ENCODE assay signal across 8 cellular contexts in the genomic region with DNA sequence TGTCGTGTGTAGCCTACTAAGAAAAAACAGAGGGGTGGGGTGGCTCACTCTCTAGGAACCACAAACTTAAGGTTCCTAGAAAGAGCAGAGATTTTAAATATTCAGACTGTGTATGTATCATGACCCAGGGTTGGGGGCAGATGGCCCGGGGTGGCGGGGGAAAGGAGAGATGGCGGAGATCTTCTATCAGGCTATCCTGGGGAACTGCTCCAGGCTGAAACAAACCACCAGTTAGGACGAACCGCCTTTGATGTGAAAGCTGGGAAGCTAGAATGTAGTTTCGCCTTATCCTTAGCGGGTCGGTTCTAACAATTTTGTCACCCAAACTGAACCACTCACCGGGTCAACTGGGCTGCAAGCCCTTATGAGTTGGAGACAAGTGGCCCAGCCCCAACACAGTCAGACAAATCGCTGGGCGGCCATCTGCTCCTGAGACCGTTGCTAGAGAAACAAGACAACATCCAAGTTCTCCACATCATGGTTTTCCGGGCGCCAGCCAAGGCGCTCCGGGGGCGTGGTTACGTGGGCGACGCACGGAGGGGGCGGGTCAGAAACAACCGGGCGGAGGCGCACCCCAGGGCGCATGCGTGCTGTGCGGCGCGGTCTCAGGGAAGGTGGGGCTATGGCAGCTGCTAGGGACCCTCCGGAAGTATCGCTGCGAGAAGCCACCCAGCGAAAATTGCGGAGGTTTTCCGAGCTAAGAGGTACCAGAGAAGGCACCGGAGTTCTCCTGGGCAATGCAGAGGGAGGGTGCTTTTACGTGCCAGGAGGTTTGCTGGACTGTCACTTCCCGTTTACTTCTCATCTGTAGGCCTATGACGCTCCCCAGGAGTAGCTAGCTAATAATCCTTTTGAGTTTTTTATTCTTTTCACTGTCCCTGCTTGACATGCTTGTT. TPM values are rescaled to one million over a fixed set of nuclear protein-coding genes. Genes with fewer than 3 reads are reported as not detected.
DNase-seq lines count a peak whose midpoint lies in the region; ATAC-seq and TF ChIP-seq lines count a peak whose summit lies in the region.

A gene (plus strand): TSS at position 586 of the 896 bp plus-strand sequence. CDS start 37 bp downstream, at position 623.
A gene with protein sequence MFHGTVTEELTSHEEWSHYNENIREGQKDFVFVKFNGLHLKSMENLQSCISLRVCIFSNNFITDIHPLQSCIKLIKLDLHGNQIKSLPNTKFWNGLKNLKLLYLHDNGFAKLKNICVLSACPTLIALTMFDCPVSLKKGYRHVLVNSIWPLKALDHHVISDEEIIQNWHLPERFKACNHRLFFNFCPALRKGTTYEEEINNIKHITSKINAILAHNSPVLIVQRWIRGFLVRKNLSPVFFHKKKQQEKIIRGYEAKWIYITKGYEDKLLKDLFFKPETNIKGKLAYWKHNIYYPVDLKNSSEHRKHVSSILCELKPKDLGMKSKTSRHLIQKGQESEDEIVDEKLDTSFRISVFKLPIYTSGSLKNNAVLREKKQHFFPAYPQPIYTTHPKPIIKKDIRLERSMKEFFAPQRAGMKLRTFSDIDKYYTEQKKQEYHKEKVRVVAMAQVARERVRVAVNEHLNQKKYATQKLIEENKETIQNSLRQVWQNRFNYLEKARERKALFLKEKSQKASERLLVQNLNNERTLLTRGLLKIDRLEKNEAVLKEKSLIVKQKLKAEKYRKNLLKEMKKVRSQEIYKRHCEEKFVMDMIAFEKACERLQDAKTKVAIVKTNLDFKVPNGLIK (minus strand): TSS at position 520 of the 896 bp plus-strand sequence. CDS start 14,492 bp downstream, outside the sequence.

- H3K27ac ChIP-seq in HUES48 (ENCODE audit: low read depth, low read length) = peak within 1 kb of the TSS; percentile 45
- H3K27ac ChIP-seq in endodermal cell (ENCODE audit: low read depth, low read length) = no peak within 1 kb of the TSS
- no peak within 1 kb of the TSS for H3K27ac ChIP-seq in mesendoderm (ENCODE audit: low read depth, low read length)

- H3K9ac ChIP-seq in HUES48 (ENCODE audit: low read depth, low read length) (peak within 1 kb of the TSS; percentile 50), NT2/D1 (ENCODE audit: insufficient read length, low read depth) (peak within 1 kb of the TSS; percentile 83), endodermal cell (ENCODE audit: extremely low read depth, low read length, poor library complexity, severe bottlenecking) (peak within 1 kb of the TSS; percentile 60), mesendoderm (ENCODE audit: low read length) (peak within 1 kb of the TSS; percentile 62)

- WGBS in endodermal cell (ENCODE audit: insufficient coverage in 1 of 2, insufficient read length in 1 of 2), 2 experiments = 38 to 51% methylated on average over 27 to 41 of the region's 41 CpGs
- no CpG with 5 or more reads among the region's 41 CpGs for WGBS in mesendoderm (ENCODE audit: extremely low coverage, insufficient coverage, low lambda C conversion rate)

- H3K27ac Mint-ChIP-seq in Calu3 (ENCODE audit: unreplicated experiment) (peak within 1 kb of the TSS; percentile 88), endodermal cell (peak within 1 kb of the TSS; percentile 97)

- peak within 1 kb of the TSS; percentile 77 for H3K56ac ChIP-seq in mesendoderm (ENCODE audit: low read length)

- peak within 1 kb of the TSS; percentile 88 for H3K4me3 ChIP-seq in HUES48 (ENCODE audit: low read depth, low read length)
- peak within 1 kb of the TSS; percentile 74 for H3K4me3 ChIP-seq in NT2/D1 (ENCODE audit: insufficient read length, low read depth)
- peak within 1 kb of the TSS; percentile 93 for H3K4me3 ChIP-seq in endodermal cell (ENCODE audit: low read length)
- H3K4me3 ChIP-seq in mesendoderm (ENCODE audit: low read length) = peak within 1 kb of the TSS; percentile 20

- CTCF ChIA-PET in Calu3 (lab: Charles Lee) = no interaction called here

- no peak for TF ChIP-seq CTCF in Calu3 (IDR thresholded peaks at IDR 0.05; ENCODE audit: unreplicated experiment)
- no peak for TF ChIP-seq CTCF in endodermal cell (conservative IDR thresholded peaks at IDR 0.05)

- H3K4me1 ChIP-seq in HUES48 (ENCODE audit: control insufficient read depth, insufficient read depth, low read length) (peaks cover 3% of the 10 kb centered on the region; the same call in 1 of the 2 replicates), NT2/D1 (ENCODE audit: insufficient read depth, insufficient read length) (no peaks in the 10 kb centered on the region), endodermal cell (ENCODE audit: control insufficient read depth, insufficient read depth, low read length) (no peaks in the 10 kb centered on the region), mesendoderm (ENCODE audit: control insufficient read depth, low read depth, low read length) (no peaks in the 10 kb centered on the region)

- no peak within 1 kb of the TSS for H3K18ac ChIP-seq in mesendoderm (ENCODE audit: low read length)

- H3K36me3 ChIP-seq in HUES48 (ENCODE audit: control insufficient read depth, insufficient read depth, low read length) (no peaks in the 10 kb centered on the region), NT2/D1 (ENCODE audit: insufficient read depth, insufficient read length, low read length) (peaks cover 14% of the 10 kb centered on the region), endodermal cell (ENCODE audit: control insufficient read depth, insufficient read depth, low read length) (no peaks in the 10 kb centered on the region), mesendoderm (ENCODE audit: control insufficient read depth, insufficient read depth, low read length) (no peaks in the 10 kb centered on the region)

- H2BK120ac ChIP-seq in mesendoderm (ENCODE audit: low read depth, low read length) = no peak within 1 kb of the TSS

- peak within 1 kb of the TSS; percentile 92 for H3K4me3 Mint-ChIP-seq in Calu3 (ENCODE audit: low read depth, unreplicated experiment)
- H3K4me3 Mint-ChIP-seq in endodermal cell = peak within 1 kb of the TSS; percentile 77

- peak; percentile 94 for ATAC-seq in GM21423 (IDR thresholded peaks at IDR 0.05; ENCODE audit: unreplicated experiment)

- H3K23ac ChIP-seq in mesendoderm (ENCODE audit: low read length) = no peak within 1 kb of the TSS

- intact Hi-C loops in Calu3 (cut with micrococcal nuclease; ENCODE audit: unreplicated experiment) = loop anchor here (10.0 kb wide), 1 partner anchor 267 kb away; no protein-coding TSS in a partner anchor

- H3K9me3 Mint-ChIP-seq in Calu3 (ENCODE audit: low read depth, unreplicated experiment) (no peaks in the 10 kb centered on the region), endodermal cell (no peaks in the 10 kb centered on the region)

- BruUV-seq in Calu3 (replicated peaks; lab: Mats Ljungman, UMichigan) = no TSS peak

- H3K4me2 ChIP-seq in mesendoderm (ENCODE audit: low read length) = peak within 1 kb of the TSS; percentile 53

- H2BK5ac ChIP-seq in mesendoderm (ENCODE audit: low read length) = no peak within 1 kb of the TSS

- H3K79me2 ChIP-seq in mesendoderm (ENCODE audit: control insufficient read depth, insufficient read depth, low read length) = no peaks in the 10 kb centered on the region

- H3K4me1 Mint-ChIP-seq in Calu3 (ENCODE audit: low read depth, unreplicated experiment) = no peaks in the 10 kb centered on the region
- no peaks in the 10 kb centered on the region for H3K4me1 Mint-ChIP-seq in endodermal cell

- H3K27me3 Mint-ChIP-seq in Calu3 (ENCODE audit: unreplicated experiment) (no peaks in the 10 kb centered on the region), endodermal cell (ENCODE audit: insufficient read depth) (no peaks in the 10 kb centered on the region)

- no peak within 1 kb of the TSS for H4K5ac ChIP-seq in mesendoderm (ENCODE audit: low read length)

- no peaks in the 10 kb centered on the region for H3K27me3 ChIP-seq in HUES48 (ENCODE audit: control insufficient read depth, insufficient read depth, low read length)
- H3K27me3 ChIP-seq in NT2/D1 (ENCODE audit: insufficient read depth, insufficient read length) = no peaks in the 10 kb centered on the region
- no peaks in the 10 kb centered on the region for H3K27me3 ChIP-seq in endodermal cell (ENCODE audit: control insufficient read depth, insufficient read depth, low read length, poor library complexity, severe bottlenecking)
- no peaks in the 10 kb centered on the region for H3K27me3 ChIP-seq in mesendoderm (ENCODE audit: insufficient read depth, low read length, poor library complexity)

- no peaks in the 10 kb centered on the region for H3K79me1 ChIP-seq in mesendoderm (ENCODE audit: low read length)

- H3K4ac ChIP-seq in mesendoderm (ENCODE audit: low read depth, low read length) = no peak within 1 kb of the TSS

- no peak within 1 kb of the TSS for H2BK15ac ChIP-seq in mesendoderm (replicated peaks; ENCODE audit: low read depth)

- H2AK5ac ChIP-seq in mesendoderm (ENCODE audit: low read length) = no peak within 1 kb of the TSS

- DNase-seq in Calu3 (peak; percentile 96), NT2/D1 (ENCODE audit: low read depth, low spot score) (peak; percentile 94), endodermal cell (peak; percentile 98), mesendoderm (peak; percentile 95)
- peak; percentile 90 for DNase-seq in activated CD8-positive, alpha-beta memory T cell treated with anti-CD3 and anti-CD28 coated beads, Interleukin-2, amount 50 U/mL, for 24 hours (ENCODE audit: extremely low read depth)
- peak; percentile 92 for DNase-seq in stimulated activated CD8-positive, alpha-beta memory T cell treated with anti-CD3 and anti-CD28 coated beads, Interleukin-12 subunit alpha, Interleukin-12 subunit beta, amount 100 ng/mL, for 4 hours (ENCODE audit: low read depth)

- H3K36me3 Mint-ChIP-seq in Calu3 (ENCODE audit: insufficient read depth, unreplicated experiment) (peaks cover 18% of the 10 kb centered on the region), endodermal cell (ENCODE audit: low read depth) (peaks cover 2% of the 10 kb centered on the region)

- H4K8ac ChIP-seq in mesendoderm (ENCODE audit: low read depth, low read length) = peak within 1 kb of the TSS; percentile 58

- H3K9me3 ChIP-seq in HUES48 (ENCODE audit: control insufficient read depth, insufficient read depth, low read length) (no peaks in the 10 kb centered on the region), NT2/D1 (ENCODE audit: insufficient read depth, low read length) (no peaks in the 10 kb centered on the region), endodermal cell (ENCODE audit: control insufficient read depth, low read length) (peaks cover 5% of the 10 kb centered on the region)

RNA-seq across cellular contexts. Expression of the first gene that starts in this region (rescaled TPM):
- total RNA-seq in Calu3 (2022) (16.1 and 19.1 TPM in 2 replicates), endodermal cell (10 to 100 TPM; 12.4 to 15.9 TPM)
- polyA plus RNA-seq in endodermal cell (2013, experiment 1 of 2) = 6.3 TPM
- 6.5 TPM for polyA plus RNA-seq in endodermal cell (2013, experiment 2 of 2)
- polyA plus RNA-seq in mesendoderm (2013, experiment 1 of 2) = 2.9 TPM
- 2.8 TPM for polyA plus RNA-seq in mesendoderm (2013, experiment 2 of 2)

RNA-seq across cellular contexts. Expression of the second gene that starts in this region (rescaled TPM):
- total RNA-seq in Calu3 (2022) (0.52 and 0.66 TPM in 2 replicates), endodermal cell (1 to 10 TPM; 1.2 to 1.5 TPM)
- 0.68 TPM for polyA plus RNA-seq in endodermal cell (2013, experiment 1 of 2)
- 0.58 TPM for polyA plus RNA-seq in endodermal cell (2013, experiment 2 of 2)
- polyA plus RNA-seq in mesendoderm (2013, experiment 1 of 2) = 0.24 TPM
- polyA plus RNA-seq in mesendoderm (2013, experiment 2 of 2) = 0.36 TPM

Comparison
In these comparisons a context has a peak if more than half of its experiments do, and no peak if none do; other contexts are left out.
1. H3K4me3 ChIP-seq: peak in every context shown above with its lines; median percentile 93 in endodermal cell; 88 in HUES48; 74 in NT2/D1; 20 in mesendoderm.